In the genomic region with DNA sequence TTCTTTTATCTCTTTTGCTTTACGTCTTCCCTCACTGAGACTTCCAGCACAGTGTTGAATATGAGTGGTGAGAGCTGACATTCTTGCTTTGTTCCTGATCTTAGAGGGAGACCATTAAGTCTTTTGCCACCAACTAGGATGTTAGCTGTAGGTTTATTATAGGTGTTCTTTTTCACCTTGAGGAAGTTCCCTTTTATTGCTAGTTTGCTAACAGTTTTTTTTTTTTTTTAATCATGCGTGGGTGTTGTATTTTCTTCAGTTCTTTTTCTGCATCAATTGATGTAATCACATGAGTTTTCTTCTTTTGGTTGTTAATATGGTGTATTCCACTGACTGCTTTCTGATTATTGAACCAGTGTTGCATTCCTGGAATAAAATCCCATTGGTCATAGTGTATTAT, we compare ENCODE assay signal across 11 cellular contexts. TPM values are rescaled to one million over a fixed set of nuclear protein-coding genes. Genes with fewer than 3 reads are reported as not detected.
"Had no signal": no experiment of that assay in that cellular context is flagged by ENCODE, and none has a peak within 500 bp of the region (broad histone marks: within the 10 kb centered on the region; RNA-seq: fewer than 3 reads in every experiment).

No MANE protein-coding gene starts in this region.

- DNase-seq: foreskin melanocyte; mammary epithelial cell; mucosa of descending colon; ovary; stimulated activated CD4-positive, alpha-beta T cell treated with anti-CD3 and anti-CD28 coated beads, Interleukin-12 subunit alpha, Interleukin-12 subunit beta, amount 100 ng/mL, for 4 hours had no signal

- H3K27ac ChIP-seq: ovary, SK-N-MC, thoracic aorta had no signal

- ATAC-seq: mucosa of descending colon had no signal

- H3K36me3 ChIP-seq: ovary had no signal

- H3K27ac Mint-ChIP-seq: stimulated activated naive CD8-positive, alpha-beta T cell treated with anti-CD3 and anti-CD28 coated beads, Interleukin-15, Interleukin-2, amounts not matched to agents 100 ng/mL and 50 ng/mL, for 24 hours; T-helper 1 cell treated with Interleukin-12 subunit alpha and Interleukin-12 subunit beta and Interleukin-4 antibody, amounts not matched to agents 30 μg/mL and 1 μg/mL, for 36 hours had no signal

- H3K4me3 Mint-ChIP-seq: stimulated activated naive CD8-positive, alpha-beta T cell treated with anti-CD3 and anti-CD28 coated beads, Interleukin-15, Interleukin-2, amounts not matched to agents 100 ng/mL and 50 ng/mL, for 24 hours; T-helper 1 cell treated with Interleukin-12 subunit alpha and Interleukin-12 subunit beta and Interleukin-4 antibody, amounts not matched to agents 30 μg/mL and 1 μg/mL, for 36 hours had no signal

- H3K27me3 Mint-ChIP-seq: stimulated activated naive CD8-positive, alpha-beta T cell treated with anti-CD3 and anti-CD28 coated beads, Interleukin-15, Interleukin-2, amounts not matched to agents 100 ng/mL and 50 ng/mL, for 24 hours had no signal

- H3K27me3 ChIP-seq: ovary had no signal

- H3K4me3 ChIP-seq: mucosa of descending colon, ovary, SK-N-MC, thoracic aorta had no signal

RNA-seq across cellular contexts. Expression of a gene that starts 45.5 kb away (rescaled TPM):
- total RNA-seq: astrocyte, mammary epithelial cell, mucosa of descending colon, ovary, thoracic aorta had no signal
- polyA plus RNA-seq: mammary epithelial cell, neural cell, ovary had no signal
